9 cellular contexts compared by ENCODE assay signal in the genomic region with DNA sequence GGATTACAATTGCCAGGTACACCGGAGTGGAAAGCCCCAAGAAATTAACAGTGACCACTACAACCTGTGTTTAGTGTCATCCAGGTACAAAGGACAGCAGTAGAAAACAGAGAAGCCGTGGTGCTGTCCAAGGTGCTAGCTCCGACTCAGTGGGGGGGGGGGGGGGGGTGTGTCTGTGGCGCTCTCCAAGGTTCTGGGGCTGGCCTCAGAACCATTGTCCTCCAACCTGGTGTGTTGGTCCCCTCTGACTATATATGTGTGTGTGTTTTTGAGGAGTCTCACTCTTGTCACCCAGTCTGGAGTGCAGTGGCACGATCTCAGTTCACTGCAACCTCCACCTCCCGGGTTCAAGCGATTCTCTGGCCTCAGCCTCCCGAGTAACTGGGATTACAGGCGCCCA.
DNase-seq lines count a peak whose midpoint lies in the region.
"Had no signal": no experiment of that assay in that cellular context is flagged by ENCODE, and none has a peak within 500 bp of the region (broad histone marks: within the 10 kb centered on the region; RNA-seq: fewer than 3 reads in every experiment).

No MANE protein-coding gene starts in this region.

- DNase-seq in activated CD4-positive, alpha-beta T cell treated with anti-CD3 and anti-CD28 coated beads for 24 hours (ENCODE audit: low read depth in 2 of 2) = peak; percentile 7 to 13
- no peak for DNase-seq in activated CD4-positive, alpha-beta T cell treated with anti-CD3 and anti-CD28 coated beads for 1 hour
- DNase-seq in activated CD4-positive, alpha-beta T cell treated with anti-CD3 and anti-CD28 coated beads, Interleukin-2, amount 50 U/mL, for 48 hours = peak; percentile 44 to 47
- peak; percentile 34 for DNase-seq in glomerular visceral epithelial cell (ENCODE audit: extremely low spot score)
- DNase-seq in stimulated activated naive CD4-positive, alpha-beta T cell treated with Interleukin-2 at 50 U/mL for 16 hours (lab: John Stamatoyannopoulos, UW) = peak; percentile 25
- DNase-seq in T1000 (lab: John Stamatoyannopoulos, UW) = no peak
- no peak for DNase-seq in SW480 (ENCODE audit: low spot score)
- no peak for DNase-seq in NCI-H1092 (lab: John Stamatoyannopoulos, UW)
- DNase-seq: NCI-H187 treated with DMSO at 0.1 percent for 48 hours had no signal

Comparison
In these comparisons a context has a peak if more than half of its experiments do, and no peak if none do; other contexts are left out.
1. DNase-seq: peak in activated CD4-positive, alpha-beta T cell treated with anti-CD3 and anti-CD28 coated beads for 24 hours (2 of 2), activated CD4-positive, alpha-beta T cell treated with anti-CD3 and anti-CD28 coated beads, Interleukin-2, amount 50 U/mL, for 48 hours (2 of 2), glomerular visceral epithelial cell (single experiment) and stimulated activated naive CD4-positive, alpha-beta T cell treated with Interleukin-2 at 50 U/mL for 16 hours (single experiment); none in activated CD4-positive, alpha-beta T cell treated with anti-CD3 and anti-CD28 coated beads for 1 hour (single experiment), T1000 (single experiment), SW480 (single experiment) and NCI-H1092 (single experiment).